Comparison of ENCODE assay signal across 6 cellular contexts in genomic region chr17:64198711-64199110, GRCh38.
"Had no signal": no experiment of that assay in that cellular context is flagged by ENCODE, and none has a peak within 500 bp of the region (broad histone marks: within the 10 kb centered on the region; RNA-seq: fewer than 3 reads in every experiment).

No MANE protein-coding gene starts in this region.

- H3K27ac Mint-ChIP-seq: IgD-negative memory B cell had no signal

- DNase-seq: IMR-90, KBM-7 had no signal

- ATAC-seq: HepG2, K562 had no signal

- H3K4me3 ChIP-seq: K562 had no signal

- H3K27me3 Mint-ChIP-seq: IgD-negative memory B cell had no signal

- H3K4me3 Mint-ChIP-seq: IgD-negative memory B cell had no signal

- H3K27ac ChIP-seq: HL-60 had no signal
